12 cellular contexts compared by ENCODE assay signal in the genomic region with DNA sequence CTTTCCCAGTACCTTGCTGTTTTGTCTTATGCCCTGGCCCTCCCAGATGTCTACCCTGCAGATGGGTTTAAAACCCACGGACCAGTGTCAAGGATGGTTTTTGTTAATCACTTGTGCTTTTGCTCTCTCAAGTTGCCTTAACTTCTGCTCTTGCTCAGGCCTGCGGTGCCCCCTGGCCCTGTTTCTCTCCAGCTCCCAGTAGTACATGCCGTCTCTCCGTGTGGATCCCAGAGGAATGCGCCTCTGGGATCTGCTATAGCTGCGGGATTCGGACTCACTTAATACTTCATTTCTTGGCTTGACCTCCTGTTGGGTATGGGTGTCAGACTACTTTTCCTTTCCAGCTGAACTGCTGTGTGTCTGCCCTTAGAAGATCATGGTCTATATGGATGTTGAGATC. TPM values are rescaled to one million over a fixed set of nuclear protein-coding genes. Genes with fewer than 3 reads are reported as not detected.
DNase-seq lines count a peak whose midpoint lies in the region; FAIRE-seq and TF ChIP-seq lines count a peak whose summit lies in the region.
"Had no signal": no experiment of that assay in that cellular context is flagged by ENCODE, and none has a peak within 500 bp of the region (broad histone marks: within the 10 kb centered on the region; RNA-seq: fewer than 3 reads in every experiment).

No MANE protein-coding gene starts in this region.

- H2AFZ ChIP-seq in PC-9 = no peak overlapping the region
- H2AFZ ChIP-seq: parathyroid adenoma had no signal

- H3K36me3 Mint-ChIP-seq in chondrocyte (ENCODE audit: low read depth) (peaks cover 5% of the 10 kb centered on the region), mesothelial cell of epicardium (peaks cover 13% of the 10 kb centered on the region)

- peak overlapping the region; percentile 69; the same call in 1 of the 2 replicates for H3K4me2 ChIP-seq in PC-9

- H3K27ac Mint-ChIP-seq in chondrocyte (ENCODE audit: unreplicated experiment) (peak overlapping the region; percentile 58), mesothelial cell of epicardium (peak overlapping the region; percentile 99)

- peaks cover 47% of the 10 kb centered on the region for H3F3A ChIP-seq in PC-9 (ENCODE audit: insufficient read depth, low read depth)

- BruUV-seq in PC-9 (replicated peaks; lab: Mats Ljungman, UMichigan) = no TSS peak

- H3K9me3 ChIP-seq in PC-9 (ENCODE audit: insufficient read depth, low read depth) = peaks cover 5% of the 10 kb centered on the region; the same call in 1 of the 2 replicates

- POLR2A ChIA-PET in PC-9 (lab: Charles Lee; ENCODE audit: unreplicated experiment) = no interaction called here

- H3K36me3 ChIP-seq in PC-9 (ENCODE audit: low read depth) = 0 out of 2 replicates have a peak, but pooled peaks cover 3% of the 10 kb centered on the region
- H3K36me3 ChIP-seq: BLaER1 treated with 17β-estradiol and CSF1 and Interleukin-3, amounts not matched to agents 10 nM and 100 nM had no signal

- H3K9me3 Mint-ChIP-seq in chondrocyte (ENCODE audit: low read depth) = peaks cover 3% of the 10 kb centered on the region
- H3K9me3 Mint-ChIP-seq in mesothelial cell of epicardium = peaks cover 8% of the 10 kb centered on the region

- DNase-seq in PC-9 (no peak), chondrocyte (ENCODE audit: low spot score) (no peak), mesothelial cell of epicardium (ENCODE audit: low spot score in 2 of 2, unreplicated experiment in 2 of 2) (no peak), frontal cortex (ENCODE audit: low spot score in 2 of 2) (no peak), activated gamma-delta T cell treated with Interleukin-2 at 50 U/mL for 16 hours (no peak), hepatic stellate cell (ENCODE audit: low spot score) (no peak)
- DNase-seq in activated CD4-positive, alpha-beta T cell treated with anti-CD3 and anti-CD28 coated beads for 48 hours = no peak
- DNase-seq: activated T-cell treated with anti-CD3 and anti-CD28 coated beads, Interleukin-2, amount 50 U/mL, for 48 hours; amygdala had no signal

- H3K4me1 Mint-ChIP-seq in chondrocyte (ENCODE audit: low read depth) = peaks cover 80% of the 10 kb centered on the region
- H3K4me1 Mint-ChIP-seq in mesothelial cell of epicardium = peaks cover 80% of the 10 kb centered on the region

- intact Hi-C loops in PC-9 (cut with micrococcal nuclease; ENCODE audit: unreplicated experiment) = no loop called here

- no peak overlapping the region for H3K4me3 Mint-ChIP-seq in chondrocyte (ENCODE audit: unreplicated experiment)
- H3K4me3 Mint-ChIP-seq in mesothelial cell of epicardium = no peak overlapping the region

- no peaks in the 10 kb centered on the region for H3K27me3 ChIP-seq in PC-9 (ENCODE audit: insufficient read depth, low read depth)
- H3K27me3 ChIP-seq: BLaER1 treated with 17β-estradiol and CSF1 and Interleukin-3, amounts not matched to agents 10 nM and 100 nM had no signal

- H4K20me1 ChIP-seq in PC-9 (ENCODE audit: insufficient read depth) = no peaks in the 10 kb centered on the region
- H4K20me1 ChIP-seq: BLaER1 treated with 17β-estradiol and CSF1 and Interleukin-3, amounts not matched to agents 10 nM and 100 nM had no signal

- CTCF ChIA-PET in PC-9 (lab: Charles Lee) = no interaction called here

- H3K4me1 ChIP-seq in PC-9 (replicated peaks; ENCODE audit: insufficient read depth) = peaks cover 84% of the 10 kb centered on the region

- H3K27ac ChIP-seq in PC-9 = peak overlapping the region; percentile 88
- peak overlapping the region; percentile 91 for H3K27ac ChIP-seq in temporal lobe (ENCODE audit: low read depth, low read length)
- H3K27ac ChIP-seq: BLaER1 treated with 17β-estradiol and CSF1 and Interleukin-3, amounts not matched to agents 10 nM and 100 nM; parathyroid adenoma had no signal

- H3K4me3 ChIP-seq in PC-9 = no peak overlapping the region
- H3K4me3 ChIP-seq: BLaER1 treated with 17β-estradiol and CSF1 and Interleukin-3, amounts not matched to agents 10 nM and 100 nM had no signal

- no peaks in the 10 kb centered on the region for H3K9me2 ChIP-seq in PC-9 (ENCODE audit: insufficient read depth)

- no peak for FAIRE-seq in frontal cortex (lab: Jason Lieb, UNC)

- no peaks in the 10 kb centered on the region for H3K27me3 Mint-ChIP-seq in chondrocyte (ENCODE audit: low read depth)
- no peaks in the 10 kb centered on the region for H3K27me3 Mint-ChIP-seq in mesothelial cell of epicardium (ENCODE audit: low read depth)

- TF ChIP-seq CTCF in PC-9 (conservative IDR thresholded peaks at IDR 0.05) (no peak), chondrocyte (IDR thresholded peaks at IDR 0.05) (no peak), mesothelial cell of epicardium (IDR thresholded peaks at IDR 0.05; ENCODE audit: unreplicated experiment) (no peak)

- peaks cover 89% of the 10 kb centered on the region for H3K79me2 ChIP-seq in PC-9 (ENCODE audit: low read depth)

RNA-seq across cellular contexts. Expression of a gene that starts 14.5 kb away (rescaled TPM):
- total RNA-seq in PC-9 (2021) = 59.3 and 61.7 TPM in 2 replicates
- 46.3 to 133 TPM (median 131 TPM) in 3 replicates for total RNA-seq in chondrocyte
- total RNA-seq in mesothelial cell of epicardium = 141 to 142 TPM (median 142 TPM) in 3 replicates
- 7.1 TPM for total RNA-seq in temporal lobe
- 7.3 TPM for total RNA-seq in frontal cortex
